11 cellular contexts compared by ENCODE assay signal in the genomic region with DNA sequence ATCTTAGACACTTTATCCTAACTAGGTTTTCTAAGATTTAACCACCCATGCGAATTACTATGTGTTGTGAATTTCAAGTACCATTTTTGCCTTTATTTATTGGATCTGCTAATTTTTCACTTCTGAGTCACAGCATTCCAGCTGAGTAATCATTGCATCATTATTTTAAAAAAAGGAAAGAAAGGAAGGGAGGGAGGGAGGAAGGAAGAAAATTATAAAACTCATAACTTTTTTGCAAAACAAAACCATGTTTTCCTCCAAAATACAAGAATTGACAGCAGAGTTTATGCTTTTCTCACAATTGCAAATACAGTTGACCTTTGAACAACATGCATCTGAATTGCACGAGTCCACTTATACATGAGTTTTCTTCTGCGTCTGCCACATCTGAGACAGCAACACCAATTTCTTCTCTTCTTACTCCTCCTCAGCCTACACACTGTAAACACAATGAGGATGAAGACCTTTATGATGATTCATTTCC.
DNase-seq lines count a peak whose midpoint lies in the region; ATAC-seq and TF ChIP-seq lines count a peak whose summit lies in the region.
"Had no signal": no experiment of that assay in that cellular context is flagged by ENCODE, and none has a peak within 500 bp of the region (broad histone marks: within the 10 kb centered on the region; RNA-seq: fewer than 3 reads in every experiment).

No MANE protein-coding gene starts in this region.

- peaks cover 21 to 31% of the 10 kb centered on the region in 2 experiments for H3K4me1 ChIP-seq in HCT116 (ENCODE audit: control insufficient read depth in 1 of 2, insufficient read depth in 2 of 2, low read length in 2 of 2)
- peaks cover 28% of the 10 kb centered on the region for H3K4me1 ChIP-seq in foreskin keratinocyte
- peaks cover 0 to 46% (median 7%) of the 10 kb centered on the region in 4 donors for H3K4me1 ChIP-seq in tibial artery
- H3K4me1 ChIP-seq: colonic mucosa, pancreas had no signal

- no TSS peak for BruUV-seq in HCT116 (replicated peaks; lab: Mats Ljungman, UMichigan)

- POLR2A ChIA-PET in HCT116 (lab: Charles Lee) = interaction anchor here (0.7 kb wide), 1 partner anchor 106 kb away, joined by 4 read pairs; no protein-coding TSS in a partner anchor

- CTCF ChIA-PET in HCT116 (lab: Charles Lee) = no interaction called here

- peak overlapping the region; percentile 72 for H3K4me2 ChIP-seq in HCT116 (ENCODE audit: low read length)

- TF ChIP-seq RAD21 in HCT116 (IDR thresholded peaks at IDR 0.05; ENCODE audit: low read depth) = no peak; the same call in 1 of the 2 replicates

- no peaks in the 10 kb centered on the region for H3K79me2 ChIP-seq in HCT116 (ENCODE audit: insufficient read depth, low read length)

- peak overlapping the region; percentile 87 for H2AFZ ChIP-seq in HCT116 (ENCODE audit: low read depth, low read length, poor library complexity, severe bottlenecking)

- H3K27me3 ChIP-seq in HCT116 (ENCODE audit: insufficient read depth, low read length) = no peaks in the 10 kb centered on the region
- H3K27me3 ChIP-seq in foreskin keratinocyte = no peaks in the 10 kb centered on the region
- no peaks in the 10 kb centered on the region for H3K27me3 ChIP-seq in tibial artery
- H3K27me3 ChIP-seq: colonic mucosa, pancreas had no signal

- RAD21 ChIA-PET in HCT116 (lab: Charles Lee; ENCODE audit: low non-redundant PET in 1 of 2, low total read pairs in 2 of 2, uncharacterized antibody in 2 of 2, unreplicated experiment in 2 of 2) = no interaction called here

- peak overlapping the region; percentile 61 for H3K27ac ChIP-seq in HCT116 (ENCODE audit: low read depth, low read length)
- H3K27ac ChIP-seq in foreskin keratinocyte = no peak overlapping the region
- peak overlapping the region; percentile 23 to 33 for H3K27ac ChIP-seq in tibial artery
- H3K27ac ChIP-seq: colonic mucosa, pancreas had no signal

- TF ChIP-seq CTCF in HCT116 (IDR thresholded peaks at IDR 0.05 in 2 of 3, conservative IDR thresholded peaks at IDR 0.05 in 1 of 3; ENCODE audit: borderline replicate concordance in 1 of 3, insufficient read depth in 1 of 3, low read depth in 2 of 3, low read length in 2 of 3) = no peak
- TF ChIP-seq CTCF in WI38 (IDR thresholded peaks at IDR 0.05; ENCODE audit: low read depth, low read length) = no peak
- TF ChIP-seq CTCF in foreskin keratinocyte (conservative IDR thresholded peaks at IDR 0.05) = no peak
- no peak for TF ChIP-seq CTCF in tibial artery (IDR thresholded peaks at IDR 0.05)

- H4K20me1 ChIP-seq in HCT116 (ENCODE audit: insufficient read depth) = no peaks in the 10 kb centered on the region

- TF ChIP-seq POLR2A in HCT116 (IDR thresholded peaks at IDR 0.05; ENCODE audit: borderline replicate concordance, extremely low read depth, insufficient read depth, insufficient read length) = no peak

- peak; percentile 84 for ATAC-seq in HCT116
- peak; percentile 87 for ATAC-seq in foreskin keratinocyte
- no peak for ATAC-seq in HG02678 (IDR thresholded peaks at IDR 0.05; ENCODE audit: unreplicated experiment)
- ATAC-seq in left ventricle myocardium superior = no peak
- no peak for ATAC-seq in GM19467 (IDR thresholded peaks at IDR 0.05; ENCODE audit: unreplicated experiment)
- ATAC-seq: pancreas had no signal

- no peaks in the 10 kb centered on the region for H3K9me2 ChIP-seq in HCT116 (ENCODE audit: insufficient read depth)

- H3K36me3 ChIP-seq in HCT116 (ENCODE audit: control insufficient read depth in 1 of 2, insufficient read depth in 2 of 2, low read length in 2 of 2) = peaks cover 0 to 20% of the 10 kb centered on the region in 2 experiments; a peak in 1 of 4 replicates
- no peaks in the 10 kb centered on the region for H3K36me3 ChIP-seq in tibial artery
- H3K36me3 ChIP-seq: colonic mucosa, pancreas had no signal

- H3K9me3 ChIP-seq in HCT116 (ENCODE audit: control insufficient read depth in 1 of 2, insufficient read depth in 1 of 2, low read depth in 1 of 2, low read length in 2 of 2) (no peaks in the 10 kb centered on the region), tibial artery (peaks cover 0 to 4% (median 0%) of the 10 kb centered on the region in 3 donors)
- H3K9me3 ChIP-seq: colonic mucosa, pancreas had no signal

- peak; percentile 64 for DNase-seq in HCT116 (ENCODE audit: low read depth, low spot score)
- peak; percentile 68 to 86 for DNase-seq in foreskin keratinocyte
- DNase-seq in tibial artery = no peak
- DNase-seq in left ventricle myocardium superior = no peak
- DNase-seq: activated T-cell treated with anti-CD3 and anti-CD28 coated beads, Interleukin-2, amount 50 U/mL, for 1 hour; colonic mucosa; NCI-H526 treated with DMSO at 0.1 percent for 48 hours; pancreas had no signal

- peak overlapping the region in 1 of 2 experiments; percentile 39; a peak in 2 of 4 replicates for H3K4me3 ChIP-seq in HCT116 (replicated peaks in 1 of 2; ENCODE audit: low read depth in 1 of 2, low read length in 2 of 2)
- H3K4me3 ChIP-seq in WI38 (ENCODE audit: low read depth, low read length) = peak overlapping the region; percentile 32; the same call in 1 of the 2 replicates
- no peak overlapping the region for H3K4me3 ChIP-seq in tibial artery
- H3K4me3 ChIP-seq: colonic mucosa, pancreas had no signal

- intact Hi-C loops in HCT116 (cut with micrococcal nuclease) (no loop called here), tibial artery (cut with DNase I; ENCODE audit: low total_unique reads) (no loop called here), left ventricle myocardium superior (cut with micrococcal nuclease) (no loop called here)

- peak overlapping the region; percentile 38 for H3K9ac ChIP-seq in HCT116 (ENCODE audit: low read length)

TF ChIP-seq in HCT116, 20 proteins besides CTCF, POLR2A, EP300 and RAD21 (continues in another document):
- TF ChIP-seq, protein P1, sequence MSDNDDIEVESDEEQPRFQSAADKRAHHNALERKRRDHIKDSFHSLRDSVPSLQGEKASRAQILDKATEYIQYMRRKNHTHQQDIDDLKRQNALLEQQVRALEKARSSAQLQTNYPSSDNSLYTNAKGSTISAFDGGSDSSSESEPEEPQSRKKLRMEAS (IDR thresholded peaks at IDR 0.05) = peak; percentile 22; the same call in 1 of the 2 replicates
- TF ChIP-seq POLR2AphosphoS5 (IDR thresholded peaks at IDR 0.05; ENCODE audit: low read depth, low read length) (peak; percentile 4; the same call in 1 of the 2 replicates), EGR1 (IDR thresholded peaks at IDR 0.05; ENCODE audit: low read depth) (peak; percentile 58; the same call in 1 of the 2 replicates), ZFX (IDR thresholded peaks at IDR 0.05) (no peak), YY1 (IDR thresholded peaks at IDR 0.05; ENCODE audit: extremely low read depth, insufficient replicate concordance, low read depth, low read length) (no peak), JUND (IDR thresholded peaks at IDR 0.05) (peak; percentile 92), EZH2phosphoT487 (IDR thresholded peaks at IDR 0.05; ENCODE audit: borderline replicate concordance) (no peak), TCF7L2 (IDR thresholded peaks at IDR 0.05; ENCODE audit: borderline replicate concordance, extremely low read depth, insufficient read depth, insufficient read length) (no peak), SP1 (IDR thresholded peaks at IDR 0.05; ENCODE audit: low read depth) (peak; percentile 90), EZH2 (IDR thresholded peaks at IDR 0.05) (no peak), SRF (IDR thresholded peaks at IDR 0.05; ENCODE audit: low read depth) (peak; percentile 69), CBX3 (IDR thresholded peaks at IDR 0.05; ENCODE audit: low read depth) (peak; percentile 77; the same call in 1 of the 2 replicates), FOSL1 (IDR thresholded peaks at IDR 0.05; ENCODE audit: low read depth) (peak; percentile 100), ZNF274 (IDR thresholded peaks at IDR 0.05; ENCODE audit: low read depth, low read length) (no peak), CEBPB (IDR thresholded peaks at IDR 0.05; ENCODE audit: low read depth) (peak; percentile 90)
- TF ChIP-seq, protein P2, sequence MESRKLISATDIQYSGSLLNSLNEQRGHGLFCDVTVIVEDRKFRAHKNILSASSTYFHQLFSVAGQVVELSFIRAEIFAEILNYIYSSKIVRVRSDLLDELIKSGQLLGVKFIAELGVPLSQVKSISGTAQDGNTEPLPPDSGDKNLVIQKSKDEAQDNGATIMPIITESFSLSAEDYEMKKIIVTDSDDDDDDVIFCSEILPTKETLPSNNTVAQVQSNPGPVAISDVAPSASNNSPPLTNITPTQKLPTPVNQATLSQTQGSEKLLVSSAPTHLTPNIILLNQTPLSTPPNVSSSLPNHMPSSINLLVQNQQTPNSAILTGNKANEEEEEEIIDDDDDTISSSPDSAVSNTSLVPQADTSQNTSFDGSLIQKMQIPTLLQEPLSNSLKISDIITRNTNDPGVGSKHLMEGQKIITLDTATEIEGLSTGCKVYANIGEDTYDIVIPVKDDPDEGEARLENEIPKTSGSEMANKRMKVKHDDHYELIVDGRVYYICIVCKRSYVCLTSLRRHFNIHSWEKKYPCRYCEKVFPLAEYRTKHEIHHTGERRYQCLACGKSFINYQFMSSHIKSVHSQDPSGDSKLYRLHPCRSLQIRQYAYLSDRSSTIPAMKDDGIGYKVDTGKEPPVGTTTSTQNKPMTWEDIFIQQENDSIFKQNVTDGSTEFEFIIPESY (IDR thresholded peaks at IDR 0.05; ENCODE audit: extremely low read depth, insufficient replicate concordance, low read length) = no peak
- TF ChIP-seq, protein P3, sequence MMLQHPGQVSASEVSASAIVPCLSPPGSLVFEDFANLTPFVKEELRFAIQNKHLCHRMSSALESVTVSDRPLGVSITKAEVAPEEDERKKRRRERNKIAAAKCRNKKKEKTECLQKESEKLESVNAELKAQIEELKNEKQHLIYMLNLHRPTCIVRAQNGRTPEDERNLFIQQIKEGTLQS (IDR thresholded peaks at IDR 0.05) = peak; percentile 85; the same call in 1 of the 2 replicates

Comparison
In these comparisons a context has a peak if more than half of its experiments do, and no peak if none do; other contexts are left out.
1. ATAC-seq: peak in HCT116 (single experiment) and foreskin keratinocyte (single experiment); none in HG02678 (single experiment), left ventricle myocardium superior (single experiment) and GM19467 (single experiment).
2. DNase-seq: peak in HCT116 (single experiment) and foreskin keratinocyte (2 of 2); none in tibial artery (0 of 2) and left ventricle myocardium superior (single experiment).